8 cellular contexts compared by ENCODE assay signal in genomic region chr14:20613094-20614037, GRCh38. TPM values are rescaled to one million over a fixed set of nuclear protein-coding genes. Genes with fewer than 3 reads are reported as not detected.
A peak's percentile ranks its signal among the peaks of the same experiment; 100 is the strongest.
DNase-seq lines count a peak whose midpoint lies in the region; ATAC-seq and TF ChIP-seq lines count a peak whose summit lies in the region.

No MANE protein-coding gene starts in this region.

- peak; percentile 78 for DNase-seq in GM13977 (ENCODE audit: low spot score)
- peak; percentile 98 for DNase-seq in NCI-H1694 treated with DMSO at 0.1 percent for 48 hours (lab: John Stamatoyannopoulos, UW)
- peak; percentile 88 for DNase-seq in T-helper 2 cell treated with Interferon-gamma antibody and Interleukin-4, amounts not matched to agents 5 μg/mL and 100 μg/mL, for 36 hours (ENCODE audit: low spot score)
- peak; percentile 91 for DNase-seq in astrocyte of the cerebellum (ENCODE audit: low read depth)
- DNase-seq in hippocampal formation (lab: John Stamatoyannopoulos, UW): peak; percentile 84 to 88
- DNase-seq in retina: peak; percentile 96
- DNase-seq in mesenteric fat pad (ENCODE audit: low spot score): no peak

- peak; percentile 70 for ATAC-seq in HG02938 (IDR thresholded peaks at IDR 0.05; ENCODE audit: unreplicated experiment)

- peak overlapping the region; percentile 53 for H3K4me3 ChIP-seq in astrocyte of the cerebellum (ENCODE audit: low read depth, low read length)

- no peak overlapping the region for H3K27ac Mint-ChIP-seq in T-helper 2 cell treated with Interferon-gamma antibody and Interleukin-4, amounts not matched to agents 5 μg/mL and 100 μg/mL, for 36 hours

- peaks cover 20% of the 10 kb centered on the region for H3K4me1 Mint-ChIP-seq in T-helper 2 cell treated with Interferon-gamma antibody and Interleukin-4, amounts not matched to agents 5 μg/mL and 100 μg/mL, for 36 hours (ENCODE audit: low read depth)

- no peak overlapping the region for H3K4me3 Mint-ChIP-seq in T-helper 2 cell treated with Interferon-gamma antibody and Interleukin-4, amounts not matched to agents 5 μg/mL and 100 μg/mL, for 36 hours

- no peaks in the 10 kb centered on the region for H3K9me3 Mint-ChIP-seq in T-helper 2 cell treated with Interferon-gamma antibody and Interleukin-4, amounts not matched to agents 5 μg/mL and 100 μg/mL, for 36 hours

- in situ Hi-C loops in GM13977 (cut with MboI; ENCODE audit: low pct_unique_long_range_greater_than_20kb, low sequenced_read_pairs, unreplicated experiment): loop anchor here (5.0 kb wide), 2 partner anchors 74 to 286 kb away; partner anchors contain the start of gene ANG
- in situ Hi-C loops in astrocyte of the cerebellum (cut with HindIII; ENCODE audit: low sequenced_read_pairs): no loop called here

- peaks cover 3% of the 10 kb centered on the region for H3K27me3 Mint-ChIP-seq in T-helper 2 cell treated with Interferon-gamma antibody and Interleukin-4, amounts not matched to agents 5 μg/mL and 100 μg/mL, for 36 hours (ENCODE audit: low read depth)

- peak; percentile 35 for TF ChIP-seq CTCF in GM13977 (IDR thresholded peaks at IDR 0.05; ENCODE audit: extremely low read depth, insufficient read depth, missing control alignments)
- peak; percentile 71 for TF ChIP-seq CTCF in astrocyte of the cerebellum (IDR thresholded peaks at IDR 0.05; ENCODE audit: low read depth, low read length, missing control alignments)

- no peaks in the 10 kb centered on the region for H3K36me3 Mint-ChIP-seq in T-helper 2 cell treated with Interferon-gamma antibody and Interleukin-4, amounts not matched to agents 5 μg/mL and 100 μg/mL, for 36 hours (ENCODE audit: low read depth)

RNA-seq across cellular contexts. Expression of gene RNASE12, which starts 22.2 kb away (rescaled TPM):
- not detected for total RNA-seq in mesenteric fat pad

RNA-seq across cellular contexts. Expression of gene RNASE11, which starts 25.6 kb away (rescaled TPM):
- total RNA-seq in mesenteric fat pad: not detected

RNA-seq across cellular contexts. Expression of gene OR6S1, which starts 28.1 kb away (rescaled TPM):
- not detected for total RNA-seq in mesenteric fat pad

RNA-seq across cellular contexts. Expression of gene RNASE9, which starts 52.5 kb away (rescaled TPM):
- not detected for total RNA-seq in mesenteric fat pad
